1 cellular context compared by ENCODE assay signal in genomic region chr21:42474043-42474831, GRCh38.
TF ChIP-seq lines count a peak whose summit lies in the region.

No MANE protein-coding gene starts in this region.

TF ChIP-seq in SK-N-SH, 30 proteins besides CTCF, POLR2A, EP300 and RAD21 (continued from another document):
- TF ChIP-seq REST (IDR thresholded peaks at IDR 0.05; ENCODE audit: low read depth, low read length) (no peak), TEAD4 (IDR thresholded peaks at IDR 0.05; ENCODE audit: borderline replicate concordance, insufficient read depth) (no peak), POLR2AphosphoS5 (IDR thresholded peaks at IDR 0.05; ENCODE audit: low read depth, low read length) (no peak), FOSL2 (IDR thresholded peaks at IDR 0.05; ENCODE audit: borderline replicate concordance, low read depth) (no peak), PBX3 (IDR thresholded peaks at IDR 0.05) (no peak), GATA2 (CRISPR knock-in tag; IDR thresholded peaks at IDR 0.05) (no peak), MEF2A (IDR thresholded peaks at IDR 0.05; ENCODE audit: borderline replicate concordance, low read depth) (no peak), FOXJ3 (CRISPR knock-in tag; IDR thresholded peaks at IDR 0.05) (no peak), TCF12 (IDR thresholded peaks at IDR 0.05) (no peak), CHD2 (IDR thresholded peaks at IDR 0.05; ENCODE audit: low read length, partially characterized antibody) (no peak), SMC3 (IDR thresholded peaks at IDR 0.05; ENCODE audit: low read depth, low read length) (no peak), NRF1 (IDR thresholded peaks at IDR 0.05; ENCODE audit: low read depth, low read length) (no peak), ZBTB33 (IDR thresholded peaks at IDR 0.05; ENCODE audit: borderline replicate concordance, low read depth) (no peak)
